1 cellular context compared by ENCODE assay signal in the genomic region with DNA sequence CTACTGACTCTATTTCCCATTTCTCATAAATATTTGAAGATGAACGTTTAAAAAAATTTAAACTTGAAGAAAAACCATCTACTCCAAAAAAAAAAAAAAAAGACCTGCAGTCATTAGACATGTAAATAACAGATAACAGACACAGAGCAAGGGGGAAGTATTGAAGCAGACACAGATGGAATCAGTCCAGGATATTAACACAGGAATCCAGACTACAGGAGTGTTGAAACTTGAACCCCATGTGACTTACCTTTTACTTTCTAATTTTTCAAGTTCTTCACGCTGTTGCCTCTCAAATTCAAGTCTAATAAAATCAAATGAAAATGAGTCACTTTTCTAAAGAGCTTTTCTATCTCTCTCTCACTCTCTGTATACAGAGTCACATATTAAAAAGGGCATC.
TF ChIP-seq lines count a peak whose summit lies in the region.

No MANE protein-coding gene starts in this region.

TF ChIP-seq in SK-N-SH, 30 proteins besides CTCF, POLR2A, EP300 and RAD21 (continued from another document):
- TF ChIP-seq, protein P1, sequence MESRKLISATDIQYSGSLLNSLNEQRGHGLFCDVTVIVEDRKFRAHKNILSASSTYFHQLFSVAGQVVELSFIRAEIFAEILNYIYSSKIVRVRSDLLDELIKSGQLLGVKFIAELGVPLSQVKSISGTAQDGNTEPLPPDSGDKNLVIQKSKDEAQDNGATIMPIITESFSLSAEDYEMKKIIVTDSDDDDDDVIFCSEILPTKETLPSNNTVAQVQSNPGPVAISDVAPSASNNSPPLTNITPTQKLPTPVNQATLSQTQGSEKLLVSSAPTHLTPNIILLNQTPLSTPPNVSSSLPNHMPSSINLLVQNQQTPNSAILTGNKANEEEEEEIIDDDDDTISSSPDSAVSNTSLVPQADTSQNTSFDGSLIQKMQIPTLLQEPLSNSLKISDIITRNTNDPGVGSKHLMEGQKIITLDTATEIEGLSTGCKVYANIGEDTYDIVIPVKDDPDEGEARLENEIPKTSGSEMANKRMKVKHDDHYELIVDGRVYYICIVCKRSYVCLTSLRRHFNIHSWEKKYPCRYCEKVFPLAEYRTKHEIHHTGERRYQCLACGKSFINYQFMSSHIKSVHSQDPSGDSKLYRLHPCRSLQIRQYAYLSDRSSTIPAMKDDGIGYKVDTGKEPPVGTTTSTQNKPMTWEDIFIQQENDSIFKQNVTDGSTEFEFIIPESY (IDR thresholded peaks at IDR 0.05; ENCODE audit: borderline replicate concordance, low read depth): no peak
- TF ChIP-seq, protein P2, sequence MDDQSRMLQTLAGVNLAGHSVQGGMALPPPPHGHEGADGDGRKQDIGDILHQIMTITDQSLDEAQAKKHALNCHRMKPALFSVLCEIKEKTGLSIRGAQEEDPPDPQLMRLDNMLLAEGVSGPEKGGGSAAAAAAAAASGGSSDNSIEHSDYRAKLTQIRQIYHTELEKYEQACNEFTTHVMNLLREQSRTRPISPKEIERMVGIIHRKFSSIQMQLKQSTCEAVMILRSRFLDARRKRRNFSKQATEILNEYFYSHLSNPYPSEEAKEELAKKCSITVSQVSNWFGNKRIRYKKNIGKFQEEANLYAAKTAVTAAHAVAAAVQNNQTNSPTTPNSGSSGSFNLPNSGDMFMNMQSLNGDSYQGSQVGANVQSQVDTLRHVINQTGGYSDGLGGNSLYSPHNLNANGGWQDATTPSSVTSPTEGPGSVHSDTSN (IDR thresholded peaks at IDR 0.05): no peak
- no peak for TF ChIP-seq TAF1 (IDR thresholded peaks at IDR 0.05; ENCODE audit: borderline replicate concordance, low read depth, low read length)
